Comparison of ENCODE assay signal across 12 cellular contexts in genomic region chr14:22339277-22339676, GRCh38.
DNase-seq lines count a peak whose midpoint lies in the region; ATAC-seq and TF ChIP-seq lines count a peak whose summit lies in the region.
"Had no signal": no experiment of that assay in that cellular context is flagged by ENCODE, and none has a peak within 500 bp of the region (broad histone marks: within the 10 kb centered on the region; RNA-seq: fewer than 3 reads in every experiment).

No MANE protein-coding gene starts in this region.

- H3K4me3 Mint-ChIP-seq in osteocyte (ENCODE audit: unreplicated experiment), result no peak overlapping the region
- H3K4me3 Mint-ChIP-seq in CD14-positive monocyte, result no peak overlapping the region

- 34 to 39% methylated on average over 4 of the region's 4 CpGs for WGBS in heart right ventricle, 2 donors

- peak; percentile 93 to 98 (median 96) for ATAC-seq in heart right ventricle
- no peak for ATAC-seq in HG03095 (IDR thresholded peaks at IDR 0.05; ENCODE audit: unreplicated experiment)

- H3K36me3 ChIP-seq in heart right ventricle (no peaks in the 10 kb centered on the region), vagina (no peaks in the 10 kb centered on the region)

- H3K27me3 ChIP-seq in heart right ventricle, result no peaks in the 10 kb centered on the region
- no peaks in the 10 kb centered on the region for H3K27me3 ChIP-seq in vagina

- no peak for TF ChIP-seq POLR2A in vagina (IDR thresholded peaks at IDR 0.05)

- intact Hi-C loops in heart right ventricle (cut with DNase I) (no loop called here), vagina (cut with DNase I) (no loop called here), CD14-positive monocyte (cut with micrococcal nuclease) (no loop called here)

- H3K27ac Mint-ChIP-seq in osteocyte (ENCODE audit: unreplicated experiment) (peak overlapping the region; percentile 40), CD14-positive monocyte (no peak overlapping the region)

- H3K27ac ChIP-seq in heart right ventricle (peak overlapping the region in 6 of 10 donors; percentile 37 to 83 (median 67)), vagina (peak overlapping the region; percentile 75)
- H3K27ac ChIP-seq: 22Rv1 had no signal

- H3K4me1 Mint-ChIP-seq in osteocyte (ENCODE audit: unreplicated experiment), result peaks cover 12% of the 10 kb centered on the region
- H3K4me1 Mint-ChIP-seq in CD14-positive monocyte, result no peaks in the 10 kb centered on the region

- H3K9me3 ChIP-seq in heart right ventricle (peaks cover 0 to 18% (median 7%) of the 10 kb centered on the region in 11 donors), vagina (no peaks in the 10 kb centered on the region)

- no peaks in the 10 kb centered on the region for H3K36me3 Mint-ChIP-seq in osteocyte (ENCODE audit: unreplicated experiment)
- no peaks in the 10 kb centered on the region for H3K36me3 Mint-ChIP-seq in CD14-positive monocyte

- TF ChIP-seq CTCF in heart right ventricle (IDR thresholded peaks at IDR 0.05) (no peak), osteocyte (IDR thresholded peaks at IDR 0.05) (no peak), vagina (IDR thresholded peaks at IDR 0.05) (no peak), CD14-positive monocyte (IDR thresholded peaks at IDR 0.05) (no peak)

- H3K4me1 ChIP-seq in heart right ventricle, result peaks cover 3 to 27% (median 18%) of the 10 kb centered on the region in 9 donors
- H3K4me1 ChIP-seq in vagina, result peaks cover 26% of the 10 kb centered on the region

- H3K4me3 ChIP-seq in heart right ventricle (no peak overlapping the region), vagina (no peak overlapping the region)

- H3K27me3 Mint-ChIP-seq in osteocyte (ENCODE audit: unreplicated experiment) (peaks cover 7% of the 10 kb centered on the region), CD14-positive monocyte (ENCODE audit: low read depth in 3 of 3) (peaks cover 0 to 4% (median 2%) of the 10 kb centered on the region in 3 donors)

- DNase-seq in NCI-H2171 (lab: John Stamatoyannopoulos, UW) (peak; percentile 7), NCI-H2171 treated with DMSO at 0.1 percent for 48 hours (lab: John Stamatoyannopoulos, UW) (no peak), heart right ventricle (peak; percentile 60 to 91), osteocyte (ENCODE audit: extremely low spot score, unreplicated experiment) (no peak), vagina (ENCODE audit: extremely low spot score in 2 of 2) (peak in 1 of 2 donors; percentile 92), glomerular visceral epithelial cell (ENCODE audit: extremely low spot score) (no peak), CD14-positive monocyte (ENCODE audit: low spot score) (no peak)
- DNase-seq: DMS79 treated with DMSO at 0.1 percent for 48 hours; NCI-H1092; NK-92 treated with Interleukin-12 subunit alpha and Interleukin-12 subunit beta, amount 100 ng/mL, for 24 hours had no signal

- H3K9me3 Mint-ChIP-seq in osteocyte (ENCODE audit: unreplicated experiment) (no peaks in the 10 kb centered on the region), CD14-positive monocyte (peaks cover 8 to 14% (median 11%) of the 10 kb centered on the region in 7 donors)

Comparison
In these comparisons a context has a peak if more than half of its experiments do, and no peak if none do; other contexts are left out.
1. DNase-seq: peak in NCI-H2171 (single experiment) and heart right ventricle (2 of 2); none in NCI-H2171 treated with DMSO at 0.1 percent for 48 hours (single experiment), osteocyte (single experiment), glomerular visceral epithelial cell (single experiment) and CD14-positive monocyte (single experiment).